13 cellular contexts compared by ENCODE assay signal in the genomic region with DNA sequence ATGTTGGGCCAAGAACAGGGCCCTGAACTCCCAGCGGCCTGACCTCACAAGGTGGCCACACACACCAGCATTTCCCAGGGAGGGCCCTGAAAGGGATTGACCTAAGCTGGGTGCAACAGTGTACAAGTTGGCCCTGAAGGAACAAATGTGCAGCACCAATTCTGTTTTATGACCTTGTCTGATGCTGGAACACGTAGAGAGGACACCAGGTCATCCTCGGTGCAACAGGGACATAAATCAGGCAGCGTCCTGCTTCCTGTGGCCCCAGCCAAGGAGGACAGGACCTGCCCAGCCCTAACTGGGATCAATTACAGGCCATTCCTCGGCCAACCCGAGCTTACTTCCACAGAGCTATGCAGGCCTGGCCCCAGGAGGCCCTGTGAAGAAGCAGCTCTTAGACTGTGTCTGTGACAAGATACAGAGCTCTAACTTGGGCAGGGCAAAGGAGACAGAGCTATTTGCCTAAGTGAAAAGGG. TPM values are rescaled to one million over a fixed set of nuclear protein-coding genes. Genes with fewer than 3 reads are reported as not detected.
DNase-seq lines count a peak whose midpoint lies in the region; ATAC-seq and TF ChIP-seq lines count a peak whose summit lies in the region.
"Had no signal": no experiment of that assay in that cellular context is flagged by ENCODE, and none has a peak within 500 bp of the region (broad histone marks: within the 10 kb centered on the region; RNA-seq: fewer than 3 reads in every experiment).

No MANE protein-coding gene starts in this region.

- H3K27ac ChIP-seq in HEK293 (ENCODE audit: extremely low read depth, low read depth, low read length) (no peak overlapping the region), body of pancreas (no peak overlapping the region)

- CTCF ChIA-PET in HEK293 (lab: Yijun Ruan, JAX): interaction anchor here (0.5 to 4.3 kb wide), 2 partner anchors 12 to 155 kb away, joined by 4 to 30 read pairs; no protein-coding TSS in a partner anchor

- 53 to 69% methylated on average over 3 to 6 of the region's 6 CpGs for WGBS in body of pancreas, 2 donors

- DNase-seq in body of pancreas (no peak), left kidney (ENCODE audit: low read depth, low spot score) (peak; percentile 96), skeletal muscle cell (ENCODE audit: low read depth) (peak; percentile 46), DMS53 (lab: John Stamatoyannopoulos, UW) (no peak)
- DNase-seq: activated CD4-positive, alpha-beta T cell treated with anti-CD3 and anti-CD28 coated beads for 4 hours; activated T-cell treated with anti-CD3 and anti-CD28 coated beads for 4 hours; central memory CD4-positive, alpha-beta T cell; NCI-H187; substantia nigra had no signal

- POLR2A ChIA-PET in HEK293 (lab: Yijun Ruan, JAX): no interaction called here

- no peak for TF ChIP-seq POLR2A in body of pancreas (IDR thresholded peaks at IDR 0.05)

- TF ChIP-seq CTCF in HEK293 (tag by site-specific recombination; IDR thresholded peaks at IDR 0.05): no peak
- no peak for TF ChIP-seq CTCF in body of pancreas (IDR thresholded peaks at IDR 0.05)

- ATAC-seq in body of pancreas: peak; percentile 35
- ATAC-seq in HG02981 (IDR thresholded peaks at IDR 0.05; ENCODE audit: unreplicated experiment): no peak
- no peak for ATAC-seq in GM18498 (IDR thresholded peaks at IDR 0.05; ENCODE audit: unreplicated experiment)
- ATAC-seq in GM19463 (IDR thresholded peaks at IDR 0.05; ENCODE audit: unreplicated experiment): no peak

- no peak overlapping the region for H3K4me3 ChIP-seq in HEK293 (ENCODE audit: low read depth, low read length)
- H3K4me3 ChIP-seq in body of pancreas: no peak overlapping the region
- H3K4me3 ChIP-seq in skeletal muscle cell (ENCODE audit: low read depth, low read length): no peak overlapping the region

- H3K36me3 ChIP-seq in HEK293 (ENCODE audit: control insufficient read depth in 2 of 2, insufficient read depth in 1 of 2, low read length in 2 of 2): no peaks in the 10 kb centered on the region
- no peaks in the 10 kb centered on the region for H3K36me3 ChIP-seq in body of pancreas (replicated peaks in 1 of 2; ENCODE audit: insufficient read depth in 1 of 2, low read depth in 2 of 2)

- H3K9me3 ChIP-seq in HEK293 (ENCODE audit: control insufficient read depth, insufficient read depth, low read depth, low read length) (no peaks in the 10 kb centered on the region), body of pancreas (no peaks in the 10 kb centered on the region)

- H3K4me1 ChIP-seq in HEK293 (ENCODE audit: control insufficient read depth, insufficient read depth, low read length): no peaks in the 10 kb centered on the region
- H3K4me1 ChIP-seq in body of pancreas: no peaks in the 10 kb centered on the region

- no peaks in the 10 kb centered on the region for H3K27me3 ChIP-seq in body of pancreas

- intact Hi-C loops in body of pancreas (cut with DNase I): no loop called here

TF ChIP-seq in HEK293, 187 proteins besides CTCF, POLR2A, EP300 and RAD21:
- TF ChIP-seq TRIM28 (IDR thresholded peaks at IDR 0.05; ENCODE audit: borderline replicate concordance, low read length) (peak; percentile 25; the same call in 1 of the 2 replicates), ZNF221 (tag by site-specific recombination; IDR thresholded peaks at IDR 0.05; ENCODE audit: borderline replicate concordance) (no peak)

RNA-seq across cellular contexts. Expression of a gene that starts 12.8 kb away (rescaled TPM):
- 10 to 100 TPM; 41.8 to 44.5 TPM for total RNA-seq in body of pancreas

RNA-seq across cellular contexts. Expression of a gene that starts 28.7 kb away (rescaled TPM):
- total RNA-seq in body of pancreas: 1 to 10 TPM; 3.0 to 3.6 TPM

Comparison
In these comparisons a context has a peak if more than half of its experiments do, and no peak if none do; other contexts are left out.
1. DNase-seq: peak in left kidney (single experiment) and skeletal muscle cell (single experiment); none in body of pancreas (0 of 4) and DMS53 (single experiment).